Comparison of ENCODE assay signal across 20 cellular contexts in the genomic region with DNA sequence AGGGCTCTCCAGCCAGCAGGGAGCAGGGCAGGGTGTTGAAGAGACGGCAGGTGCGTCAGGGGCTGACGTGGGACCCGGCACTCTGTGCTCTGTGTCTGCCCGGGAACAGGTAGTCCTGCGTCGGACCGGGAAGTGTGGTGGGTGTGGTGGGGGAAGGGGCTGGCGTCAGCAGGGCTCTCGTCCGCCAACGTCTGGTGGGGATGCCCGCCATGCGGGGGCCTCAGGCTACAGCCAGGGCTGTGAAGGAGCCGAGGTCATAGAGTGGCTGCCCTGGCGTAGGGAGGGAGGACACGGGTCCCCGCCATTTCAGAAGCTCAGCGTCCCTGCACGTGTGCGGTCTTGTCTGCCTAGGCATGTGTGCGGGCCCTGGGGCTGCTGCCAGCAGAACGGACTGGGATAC. TPM values are rescaled to one million over a fixed set of nuclear protein-coding genes. Genes with fewer than 3 reads are reported as not detected.
DNase-seq lines count a peak whose midpoint lies in the region; ATAC-seq, FAIRE-seq and TF ChIP-seq lines count a peak whose summit lies in the region.
"Had no signal": no experiment of that assay in that cellular context is flagged by ENCODE, and none has a peak within 500 bp of the region (broad histone marks: within the 10 kb centered on the region; RNA-seq: fewer than 3 reads in every experiment).

No MANE protein-coding gene starts in this region.

- CTCF ChIA-PET in K562 (lab: Yijun Ruan, JAX; ENCODE audit: low intra/inter-chr PET ratio), result no interaction called here

- DNase-seq in GM13976 (ENCODE audit: low spot score), result peak; percentile 16
- no peak for DNase-seq in K562 (ENCODE audit: extremely low read depth in 1 of 4, low spot score in 3 of 4)
- DNase-seq in neuronal stem cell (ENCODE audit: low spot score), result no peak
- DNase-seq in SKM-1 treated with dmso at 0.1 percent for 144 hours (lab: John Stamatoyannopoulos, UW; ENCODE audit: unreplicated experiment), result no peak
- DNase-seq in substantia nigra (lab: John Stamatoyannopoulos, UW), result no peak
- no peak for DNase-seq in KG1 (lab: John Stamatoyannopoulos, UW)
- DNase-seq: 8988T; CD4-positive, alpha-beta memory T cell; DMS153; DMS79; GDM1 had no signal

- no peak overlapping the region for H3K4ac ChIP-seq in neuronal stem cell (ENCODE audit: low read length)

- TF ChIP-seq CTCF in GM13976 (IDR thresholded peaks at IDR 0.05; ENCODE audit: borderline replicate concordance, control extremely low read depth, extremely low read depth, insufficient read depth, missing control alignments) (no peak), K562 (IDR thresholded peaks at IDR 0.05 in 2 of 3, conservative IDR thresholded peaks at IDR 0.05 in 1 of 3; ENCODE audit: insufficient read depth in 2 of 3, low read depth in 1 of 3, low read length in 3 of 3) (no peak)

- H3K36me3 ChIP-seq in K562 (ENCODE audit: control insufficient read depth, insufficient read depth, low read length) (peaks cover 36% of the 10 kb centered on the region; the same call in 2 of the 3 replicates), neuronal stem cell (replicated peaks in 1 of 2; ENCODE audit: control insufficient read depth in 2 of 2, insufficient read depth in 2 of 2, low read length in 2 of 2) (peaks cover 5 to 39% of the 10 kb centered on the region in 2 donors)

- H3K27ac ChIP-seq in K562 (ENCODE audit: extremely low read depth, low read depth, low read length) (no peak overlapping the region), neuronal stem cell (replicated peaks; ENCODE audit: low read length) (no peak overlapping the region), substantia nigra (ENCODE audit: low read depth, low read length, poor library complexity, severe bottlenecking) (no peak overlapping the region)
- H3K27ac ChIP-seq: BLaER1 had no signal

- H3K4me3 ChIP-seq in K562 (no peak overlapping the region), neuronal stem cell (ENCODE audit: low read length in 2 of 2) (no peak overlapping the region)
- H3K4me3 ChIP-seq: BLaER1, HAP-1 had no signal

- H2BK5ac ChIP-seq in neuronal stem cell (ENCODE audit: low read length), result no peak overlapping the region

- H3K79me1 ChIP-seq in neuronal stem cell (ENCODE audit: low read depth, low read length), result peaks cover 3% of the 10 kb centered on the region

- H3K9ac ChIP-seq in K562 (ENCODE audit: insufficient read depth in 1 of 2, low read depth in 2 of 2, low read length in 2 of 2), result no peak overlapping the region
- no peak overlapping the region for H3K9ac ChIP-seq in neuronal stem cell (ENCODE audit: low read depth, low read length, poor library complexity)
- H3K9ac ChIP-seq: BLaER1 had no signal

- no peak for TF ChIP-seq EP300 in K562 (IDR thresholded peaks at IDR 0.05; ENCODE audit: low read length)

- H3K9me3 ChIP-seq in K562 (replicated peaks; ENCODE audit: control insufficient read depth, insufficient read depth, low read depth, low read length), result peaks cover 3% of the 10 kb centered on the region; the same call in 1 of the 2 replicates
- H3K9me3 ChIP-seq in neuronal stem cell (replicated peaks in 1 of 2; ENCODE audit: control insufficient read depth in 2 of 2, insufficient read depth in 1 of 2, low read depth in 1 of 2, low read length in 2 of 2), result peaks cover 3 to 12% of the 10 kb centered on the region in 2 donors
- H3K9me3 ChIP-seq: HAP-1 had no signal

- 94% methylated on average over 8 of the region's 23 CpGs for WGBS in K562 (ENCODE audit: insufficient coverage, low coverage, missing lambda C conversion rate)
- no CpG with 5 or more reads among the region's 23 CpGs for WGBS in neuronal stem cell (ENCODE audit: extremely low coverage in 2 of 2, insufficient read length in 2 of 2, insufficient replicate concordance in 1 of 2), 2 donors

- H4K8ac ChIP-seq in neuronal stem cell (ENCODE audit: low read depth, low read length), result no peak overlapping the region

- H2AK5ac ChIP-seq in neuronal stem cell (ENCODE audit: low read depth, low read length), result no peak overlapping the region

- no peak overlapping the region for H2BK15ac ChIP-seq in neuronal stem cell (ENCODE audit: low read length)

- no peak overlapping the region for H3K4me2 ChIP-seq in K562 (ENCODE audit: insufficient read depth, low read length)
- no peak overlapping the region for H3K4me2 ChIP-seq in neuronal stem cell (ENCODE audit: insufficient read depth, low read length, poor library complexity, severe bottlenecking)
- H3K4me2 ChIP-seq: BLaER1 had no signal

- no peak overlapping the region for H2BK12ac ChIP-seq in neuronal stem cell (ENCODE audit: low read length)

- no peak for TF ChIP-seq RAD21 in K562 (CRISPR knock-in tag; conservative IDR thresholded peaks at IDR 0.05 in 1 of 2, IDR thresholded peaks at IDR 0.05 in 1 of 2)

- no peak for TF ChIP-seq POLR2A in K562 (conservative IDR thresholded peaks at IDR 0.05)

- FAIRE-seq in K562 (lab: Jason Lieb, UNC), result no peak
- FAIRE-seq: GM12892, GM19239, H1 had no signal

- no peak for ATAC-seq in K562

- no peak overlapping the region for H2BK120ac ChIP-seq in neuronal stem cell (ENCODE audit: low read depth, low read length)

- intact Hi-C loops in K562 (cut with micrococcal nuclease), result no loop called here

- no peaks in the 10 kb centered on the region for H3K9me1 ChIP-seq in K562 (ENCODE audit: control insufficient read depth, insufficient read depth, low read length)

- H3K4me1 ChIP-seq in K562 (replicated peaks in 1 of 2; ENCODE audit: control insufficient read depth in 2 of 2, insufficient read depth in 2 of 2, low read length in 2 of 2) (peaks cover 0 to 7% of the 10 kb centered on the region in 2 experiments; a peak in 2 of 5 replicates), neuronal stem cell (ENCODE audit: control insufficient read depth in 2 of 2, insufficient read depth in 1 of 2, low read depth in 1 of 2, low read length in 2 of 2) (no peaks in the 10 kb centered on the region)
- H3K4me1 ChIP-seq: HAP-1 had no signal

- H4K20me1 ChIP-seq in K562 (replicated peaks; ENCODE audit: control insufficient read depth, insufficient read depth, low read length), result 0 out of 2 replicates have a peak, but pooled peaks cover 4% of the 10 kb centered on the region

- no peak overlapping the region for H3K23ac ChIP-seq in neuronal stem cell (ENCODE audit: low read depth, low read length, poor library complexity)

- no peak overlapping the region for H2AFZ ChIP-seq in K562 (ENCODE audit: low read depth, low read length)
- H2AFZ ChIP-seq in neuronal stem cell (ENCODE audit: low read length), result no peak overlapping the region

- in situ Hi-C loops in GM13976 (cut with MboI; ENCODE audit: low sequenced_read_pairs, unreplicated experiment), result no loop called here
- in situ Hi-C loops in K562 (cut with MboI), result no loop called here

- peak overlapping the region; percentile 71 for H3K14ac ChIP-seq in neuronal stem cell (ENCODE audit: low read length)

- BruUV-seq in K562 (replicated peaks; lab: Mats Ljungman, UMichigan), result no TSS peak

- H3K27me3 ChIP-seq in K562 (ENCODE audit: control insufficient read depth in 2 of 2, insufficient read depth in 2 of 2, low read length in 2 of 2), result no peaks in the 10 kb centered on the region
- H3K27me3 ChIP-seq in neuronal stem cell (ENCODE audit: control insufficient read depth in 3 of 3, insufficient read depth in 3 of 3, low read depth in 1 of 3, low read length in 3 of 3), result no peaks in the 10 kb centered on the region
- H3K27me3 ChIP-seq: BLaER1 had no signal

- POLR2A ChIA-PET in K562 (lab: Yijun Ruan, JAX), result no interaction called here

- H3K79me2 ChIP-seq in K562 (ENCODE audit: control insufficient read depth, insufficient read depth, low read length), result peaks cover 48% of the 10 kb centered on the region

- no peak overlapping the region for H4K91ac ChIP-seq in neuronal stem cell (ENCODE audit: low read depth, low read length, poor library complexity)

- no peak overlapping the region for H3K18ac ChIP-seq in neuronal stem cell (ENCODE audit: low read length)

RNA-seq across cellular contexts. Expression of gene DNAJC5, which starts 25.3 kb away (rescaled TPM):
- total RNA-seq in K562 (2011; cell fraction: chromatin; rRNA removed; ENCODE audit: low replicate concordance), result 54.4 and 105 TPM in 2 replicates
- 56.5 and 57.4 TPM in 2 replicates for total RNA-seq in K562 (2011; cell fraction: nucleolus; rRNA removed)
- 36.4 and 43.2 TPM in 2 replicates for total RNA-seq in K562 (2011; cell fraction: nucleoplasm; rRNA removed)
- 31.3 and 41.1 TPM in 2 replicates for total RNA-seq in K562 (2014; rRNA removed)
- total RNA-seq in K562 (2014; rRNA removed; fragmentation: Illumina TruSeq; extraction: Trizol), result 10.3 and 13.4 TPM in 2 replicates
- 28.4 and 29.5 TPM in 2 replicates for total RNA-seq in K562 (2015; rRNA removed; fragmentation: Illumina TruSeq; extraction: Trizol)
- total RNA-seq in K562 (2021), result 42.3 and 42.8 TPM in 2 replicates
- polyA plus RNA-seq in K562 (2011; rRNA removed), result 22.4 and 23.4 TPM in 2 replicates
- polyA plus RNA-seq in K562 (2011; cell fraction: cytosol; rRNA removed), result 25.9 and 38.5 TPM in 2 replicates
- 42.6 and 52.5 TPM in 2 replicates for polyA plus RNA-seq in K562 (2011; cell fraction: nucleus; rRNA removed)
- 28.8 and 29.1 TPM in 2 replicates for polyA plus RNA-seq in K562 (2012)
- polyA plus RNA-seq in K562 (2014; fragmentation: Illumina TruSeq; extraction: Trizol), result 21.8 and 27.2 TPM in 2 replicates
- polyA plus RNA-seq in K562 (2014; fragmentation: Nextera tagmentation; extraction: Ambion mirVana), result under 1 TPM; 0.95 to 0.99 TPM
- 25.5 and 26.3 TPM in 2 replicates for polyA plus RNA-seq in K562 (2014; rRNA removed)
- 17.3 and 29.6 TPM in 2 replicates for polyA minus RNA-seq in K562 (2011; rRNA and poly(A)+ RNA removed)
- 26.0 and 31.4 TPM in 2 replicates for polyA minus RNA-seq in K562 (2011; cell fraction: cytosol; rRNA and poly(A)+ RNA removed)
- 10.2 and 12.2 TPM in 2 replicates for polyA minus RNA-seq in K562 (2011; cell fraction: nucleus; rRNA and poly(A)+ RNA removed)
- polyA plus RNA-seq in neuronal stem cell (2013, experiment 1 of 2), result 17.2 TPM
- 16.8 TPM for polyA plus RNA-seq in neuronal stem cell (2013, experiment 2 of 2)

RNA-seq across cellular contexts. Expression of gene UCKL1, which starts 36.0 kb away (rescaled TPM):
- total RNA-seq in K562 (2011; cell fraction: chromatin; rRNA removed; ENCODE audit: low replicate concordance), result 103 and 254 TPM in 2 replicates
- 128 and 153 TPM in 2 replicates for total RNA-seq in K562 (2011; cell fraction: nucleolus; rRNA removed)
- total RNA-seq in K562 (2011; cell fraction: nucleoplasm; rRNA removed), result 102 and 113 TPM in 2 replicates
- total RNA-seq in K562 (2014; rRNA removed) (28.5 and 36.8 TPM in 2 replicates), K562 (2014; rRNA removed; fragmentation: Illumina TruSeq; extraction: Trizol) (7.9 and 10.8 TPM in 2 replicates), K562 (2015; rRNA removed; fragmentation: Illumina TruSeq; extraction: Trizol) (21.5 and 24.1 TPM in 2 replicates), K562 (2021) (46.1 and 52.8 TPM in 2 replicates)
- polyA plus RNA-seq in K562 (2011; rRNA removed) (26.9 and 40.4 TPM in 2 replicates), K562 (2014; fragmentation: Illumina TruSeq; extraction: Trizol) (24.2 and 36.6 TPM in 2 replicates), K562 (2014; fragmentation: Nextera tagmentation; extraction: Ambion mirVana) (1 to 10 TPM; 3.1 to 6.6 TPM), K562 (2014; rRNA removed) (49.0 and 57.1 TPM in 2 replicates)
- polyA plus RNA-seq in K562 (2011; cell fraction: cytosol; rRNA removed), result 35.2 and 67.5 TPM in 2 replicates
- polyA plus RNA-seq in K562 (2011; cell fraction: nucleus; rRNA removed), result 185 and 221 TPM in 2 replicates
- 35.3 and 54.9 TPM in 2 replicates for polyA plus RNA-seq in K562 (2012)
- polyA minus RNA-seq in K562 (2011; rRNA and poly(A)+ RNA removed), result 14.0 and 18.9 TPM in 2 replicates
- 20.3 and 21.6 TPM in 2 replicates for polyA minus RNA-seq in K562 (2011; cell fraction: cytosol; rRNA and poly(A)+ RNA removed)
- 40.1 and 51.8 TPM in 2 replicates for polyA minus RNA-seq in K562 (2011; cell fraction: nucleus; rRNA and poly(A)+ RNA removed)
- polyA plus RNA-seq in neuronal stem cell (2013, experiment 1 of 2), result 17.0 TPM
- polyA plus RNA-seq in neuronal stem cell (2013, experiment 2 of 2), result 15.6 TPM

RNA-seq across cellular contexts. Expression of gene ZNF512B, which starts 49.5 kb away (rescaled TPM):
- 14.5 and 45.8 TPM in 2 replicates for total RNA-seq in K562 (2011; cell fraction: chromatin; rRNA removed; ENCODE audit: low replicate concordance)
- 23.8 and 25.5 TPM in 2 replicates for total RNA-seq in K562 (2011; cell fraction: nucleolus; rRNA removed)
- 15.2 and 19.3 TPM in 2 replicates for total RNA-seq in K562 (2011; cell fraction: nucleoplasm; rRNA removed)
- total RNA-seq in K562 (2014; rRNA removed), result 13.5 and 17.2 TPM in 2 replicates
- 3.2 and 3.8 TPM in 2 replicates for total RNA-seq in K562 (2014; rRNA removed; fragmentation: Illumina TruSeq; extraction: Trizol)
- 11.2 and 11.3 TPM in 2 replicates for total RNA-seq in K562 (2015; rRNA removed; fragmentation: Illumina TruSeq; extraction: Trizol)
- total RNA-seq in K562 (2021), result 24.9 and 27.8 TPM in 2 replicates
- polyA plus RNA-seq in K562 (2011; rRNA removed), result 3.9 and 4.2 TPM in 2 replicates
- polyA plus RNA-seq in K562 (2011; cell fraction: cytosol; rRNA removed), result 4.1 and 9.7 TPM in 2 replicates
- 29.4 and 48.2 TPM in 2 replicates for polyA plus RNA-seq in K562 (2011; cell fraction: nucleus; rRNA removed)
- polyA plus RNA-seq in K562 (2012), result 14.3 and 16.2 TPM in 2 replicates
- 8.2 and 14.9 TPM in 2 replicates for polyA plus RNA-seq in K562 (2014; fragmentation: Illumina TruSeq; extraction: Trizol)
- under 1 TPM; 0.01 to 0.03 TPM for polyA plus RNA-seq in K562 (2014; fragmentation: Nextera tagmentation; extraction: Ambion mirVana)
- polyA plus RNA-seq in K562 (2014; rRNA removed), result 13.0 and 16.5 TPM in 2 replicates
- 1.1 and 2.7 TPM in 2 replicates for polyA minus RNA-seq in K562 (2011; rRNA and poly(A)+ RNA removed)
- 6.3 and 8.5 TPM in 2 replicates for polyA minus RNA-seq in K562 (2011; cell fraction: cytosol; rRNA and poly(A)+ RNA removed)
- 6.7 and 6.9 TPM in 2 replicates for polyA minus RNA-seq in K562 (2011; cell fraction: nucleus; rRNA and poly(A)+ RNA removed)
- 7.8 TPM for polyA plus RNA-seq in neuronal stem cell (2013, experiment 1 of 2)
- 7.3 TPM for polyA plus RNA-seq in neuronal stem cell (2013, experiment 2 of 2)

RNA-seq across cellular contexts. Expression of gene TPD52L2, which starts 55.2 kb away (rescaled TPM):
- total RNA-seq in K562 (2011; cell fraction: chromatin; rRNA removed; ENCODE audit: low replicate concordance), result 66.8 and 118 TPM in 2 replicates
- 62.7 and 66.1 TPM in 2 replicates for total RNA-seq in K562 (2011; cell fraction: nucleolus; rRNA removed)
- total RNA-seq in K562 (2011; cell fraction: nucleoplasm; rRNA removed), result 60.7 and 71.2 TPM in 2 replicates
- 54.7 and 69.8 TPM in 2 replicates for total RNA-seq in K562 (2014; rRNA removed)
- 60.6 and 66.7 TPM in 2 replicates for total RNA-seq in K562 (2014; rRNA removed; fragmentation: Illumina TruSeq; extraction: Trizol)
- total RNA-seq in K562 (2015; rRNA removed; fragmentation: Illumina TruSeq; extraction: Trizol), result 74.6 and 76.2 TPM in 2 replicates
- 94.2 and 95.4 TPM in 2 replicates for total RNA-seq in K562 (2021)
- 97.8 and 117 TPM in 2 replicates for polyA plus RNA-seq in K562 (2011; rRNA removed)
- polyA plus RNA-seq in K562 (2011; cell fraction: cytosol; rRNA removed), result 109 and 128 TPM in 2 replicates
- 76.7 and 81.1 TPM in 2 replicates for polyA plus RNA-seq in K562 (2011; cell fraction: nucleus; rRNA removed)
- 73.1 and 95.5 TPM in 2 replicates for polyA plus RNA-seq in K562 (2012)
- polyA plus RNA-seq in K562 (2014; fragmentation: Illumina TruSeq; extraction: Trizol), result 112 and 115 TPM in 2 replicates
- 1 to 10 TPM; 1.9 to 9.3 TPM for polyA plus RNA-seq in K562 (2014; fragmentation: Nextera tagmentation; extraction: Ambion mirVana)
- polyA plus RNA-seq in K562 (2014; rRNA removed), result 98.5 and 99.5 TPM in 2 replicates
- polyA minus RNA-seq in K562 (2011; rRNA and poly(A)+ RNA removed), result 48.0 and 69.0 TPM in 2 replicates
- polyA minus RNA-seq in K562 (2011; cell fraction: cytosol; rRNA and poly(A)+ RNA removed), result 69.2 and 82.6 TPM in 2 replicates
- 18.4 and 23.2 TPM in 2 replicates for polyA minus RNA-seq in K562 (2011; cell fraction: nucleus; rRNA and poly(A)+ RNA removed)
- 48.5 TPM for polyA plus RNA-seq in neuronal stem cell (2013, experiment 1 of 2)
- 47.7 TPM for polyA plus RNA-seq in neuronal stem cell (2013, experiment 2 of 2)

RNA-seq across cellular contexts. Expression of gene ABHD16B, which starts 58.9 kb away (rescaled TPM):
- total RNA-seq in K562 (2011; cell fraction: chromatin; rRNA removed; ENCODE audit: low replicate concordance), result not detected in 2 replicates
- total RNA-seq in K562 (2011; cell fraction: nucleolus; rRNA removed), result not detected in 2 replicates
- total RNA-seq in K562 (2011; cell fraction: nucleoplasm; rRNA removed), result not detected in 2 replicates
- total RNA-seq in K562 (2014; rRNA removed), result not detected in 2 replicates
- total RNA-seq in K562 (2014; rRNA removed; fragmentation: Illumina TruSeq; extraction: Trizol), result not detected in 2 replicates
- not detected in 2 replicates for total RNA-seq in K562 (2015; rRNA removed; fragmentation: Illumina TruSeq; extraction: Trizol)
- not detected in 2 replicates for total RNA-seq in K562 (2021)
- not detected in 2 replicates for polyA plus RNA-seq in K562 (2011; rRNA removed)
- not detected in 2 replicates for polyA plus RNA-seq in K562 (2011; cell fraction: cytosol; rRNA removed)
- not detected in 2 replicates for polyA plus RNA-seq in K562 (2011; cell fraction: nucleus; rRNA removed)
- not detected in 2 replicates for polyA plus RNA-seq in K562 (2012)
- polyA plus RNA-seq in K562 (2014; fragmentation: Illumina TruSeq; extraction: Trizol), result not detected in 2 replicates
- not detected for polyA plus RNA-seq in K562 (2014; fragmentation: Nextera tagmentation; extraction: Ambion mirVana)
- polyA plus RNA-seq in K562 (2014; rRNA removed), result not detected in 2 replicates
- not detected in 2 replicates for polyA minus RNA-seq in K562 (2011; rRNA and poly(A)+ RNA removed)
- not detected in 2 replicates for polyA minus RNA-seq in K562 (2011; cell fraction: cytosol; rRNA and poly(A)+ RNA removed)
- polyA minus RNA-seq in K562 (2011; cell fraction: nucleus; rRNA and poly(A)+ RNA removed), result not detected in 2 replicates
- polyA plus RNA-seq in neuronal stem cell (2013, experiment 1 of 2), result not detected
- not detected for polyA plus RNA-seq in neuronal stem cell (2013, experiment 2 of 2)
- total RNA-seq: A673; CD4-positive, alpha-beta memory T cell; Daoy; H1 had no signal
- polyA plus RNA-seq: AG04450; CD14-positive monocyte; CD4-positive, alpha-beta memory T cell; H1 had no signal
